ENCODE assay signal across 22 cellular contexts in the genomic region with DNA sequence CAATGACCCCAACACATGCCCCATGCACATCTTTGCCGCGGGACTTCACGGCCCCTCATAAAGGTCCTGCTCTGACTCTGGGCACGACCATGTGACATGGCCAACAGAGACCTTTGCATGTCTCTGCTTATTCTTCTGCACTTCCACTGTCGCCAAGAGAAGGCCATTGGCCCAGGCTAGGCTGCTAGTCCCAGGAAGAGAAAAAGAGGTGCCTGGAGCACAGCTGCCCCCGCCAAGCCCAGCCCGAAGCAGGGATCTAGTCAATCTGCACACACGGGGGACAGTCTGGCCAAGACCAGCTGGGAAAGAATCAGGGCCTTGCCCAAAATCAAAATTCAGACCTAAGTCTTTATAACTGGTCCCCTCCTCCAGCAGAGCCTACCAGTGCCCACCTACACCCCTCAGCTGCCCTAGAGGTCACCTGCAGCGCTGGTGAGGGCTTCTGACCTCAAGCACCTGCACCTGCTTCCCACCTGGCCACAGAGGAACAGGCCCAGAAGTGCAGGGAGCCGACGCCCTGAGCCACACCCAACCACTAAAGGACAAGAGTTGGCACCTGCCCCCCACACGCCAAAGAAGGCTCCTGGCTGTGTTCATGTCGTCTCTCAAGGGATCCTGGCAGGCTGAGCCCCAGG. TPM values are rescaled to one million over a fixed set of nuclear protein-coding genes. Genes with fewer than 3 reads are reported as not detected.
"Had no signal": no experiment of that assay in that cellular context is flagged by ENCODE, and none has a peak within 500 bp of the region (broad histone marks: within the 10 kb centered on the region; RNA-seq: fewer than 3 reads in every experiment).

No MANE protein-coding gene starts in this region.

- H2AFZ ChIP-seq: hepatocyte had no signal

- ATAC-seq: activated naive CD8-positive, alpha-beta T cell treated with anti-CD3 and anti-CD28 coated beads, Interleukin-2, amount 50 U/mL, for 24 hours; body of pancreas had no signal

- H3K4me1 ChIP-seq: body of pancreas, left ventricle myocardium inferior, tibial artery had no signal

- H3K79me2 ChIP-seq: hepatocyte had no signal

- H3K4me2 ChIP-seq: hepatocyte had no signal

- FAIRE-seq: urothelium cell line had no signal

- H3K27ac ChIP-seq: body of pancreas, cardiac muscle cell, hepatocyte, left ventricle myocardium inferior, tibial artery had no signal

- H3K4me3 Mint-ChIP-seq: activated naive CD8-positive, alpha-beta T cell treated with anti-CD3 and anti-CD28 coated beads, Interleukin-2, amount 50 U/mL, for 24 hours; activated T-cell treated with anti-CD3 and anti-CD28 coated beads, Interleukin-2, amount 50 U/mL, for 24 hours; immature natural killer cell; nephron progenitor cell; stimulated activated naive CD8-positive, alpha-beta T cell treated with anti-CD3 and anti-CD28 coated beads, Interleukin-15, Interleukin-2, amounts not matched to agents 100 ng/mL and 50 ng/mL, for 24 hours; T-helper 1 cell treated with Interleukin-12 subunit alpha and Interleukin-12 subunit beta and Interleukin-4 antibody, amounts not matched to agents 30 μg/mL and 1 μg/mL, for 36 hours; WTC11 had no signal

- H3K4me3 ChIP-seq: body of pancreas, cardiac muscle cell, hepatocyte, left ventricle myocardium inferior, tibial artery had no signal

- H3K4me1 Mint-ChIP-seq: activated naive CD8-positive, alpha-beta T cell treated with anti-CD3 and anti-CD28 coated beads, Interleukin-2, amount 50 U/mL, for 24 hours; immature natural killer cell had no signal

- H3K27me3 ChIP-seq: body of pancreas, cardiac muscle cell, hepatocyte had no signal

- H3K27ac Mint-ChIP-seq: activated naive CD8-positive, alpha-beta T cell treated with anti-CD3 and anti-CD28 coated beads, Interleukin-2, amount 50 U/mL, for 24 hours; activated T-cell treated with anti-CD3 and anti-CD28 coated beads, Interleukin-2, amount 50 U/mL, for 24 hours; activated T-helper 2 cell treated with anti-CD3 and anti-CD28 coated beads, Interferon-gamma antibody, Interleukin-2, Interleukin-4, amounts not matched to agents 10 μg/mL and 5 μg/mL and 100 μg/mL, durations not matched to agents 14 hours and 24 hours and 36 hours; immature natural killer cell; stimulated activated naive CD8-positive, alpha-beta T cell treated with anti-CD3 and anti-CD28 coated beads, Interleukin-15, Interleukin-2, amounts not matched to agents 100 ng/mL and 50 ng/mL, for 24 hours; T-helper 1 cell treated with Interleukin-12 subunit alpha and Interleukin-12 subunit beta and Interleukin-4 antibody, amounts not matched to agents 30 μg/mL and 1 μg/mL, for 36 hours had no signal

- H3K36me3 ChIP-seq: cardiac muscle cell, left ventricle myocardium inferior, tibial artery had no signal

- H3K9me3 Mint-ChIP-seq: activated naive CD8-positive, alpha-beta T cell treated with anti-CD3 and anti-CD28 coated beads, Interleukin-2, amount 50 U/mL, for 24 hours; activated T-helper 2 cell treated with anti-CD3 and anti-CD28 coated beads, Interferon-gamma antibody, Interleukin-2, Interleukin-4, amounts not matched to agents 10 μg/mL and 5 μg/mL and 100 μg/mL, durations not matched to agents 14 hours and 24 hours and 36 hours; immature natural killer cell had no signal

- DNase-seq: activated CD8-positive, alpha-beta memory T cell treated with anti-CD3 and anti-CD28 coated beads, Interleukin-2, amount 50 U/mL, for 4 hours; activated naive CD4-positive, alpha-beta T cell treated with anti-CD3 and anti-CD28 coated beads, Interleukin-2, amount 50 U/mL, for 16 hours; activated naive CD8-positive, alpha-beta T cell treated with anti-CD3 and anti-CD28 coated beads, Interleukin-2, amount 50 U/mL, for 24 hours; activated T-cell treated with anti-CD3 and anti-CD28 coated beads, Interleukin-2, amount 50 U/mL, for 24 hours; body of pancreas; dermis blood vessel endothelial cell; effector CD8-positive, alpha-beta T cell; foreskin melanocyte; immature natural killer cell; kidney glomerular epithelial cell; left ventricle myocardium inferior; nephron progenitor cell; T1000 had no signal

- H3K36me3 Mint-ChIP-seq: immature natural killer cell had no signal

- H3K9me3 ChIP-seq: body of pancreas had no signal

RNA-seq across cellular contexts. Expression of a gene that starts 8.0 kb away (rescaled TPM):
- total RNA-seq: activated T-helper 2 cell treated with anti-CD3 and anti-CD28 coated beads, Interferon-gamma antibody, Interleukin-2, Interleukin-4, amounts not matched to agents 10 μg/mL and 5 μg/mL and 100 μg/mL, durations not matched to agents 14 hours and 24 hours and 36 hours; dermis blood vessel endothelial cell; lung microvascular endothelial cell had no signal

RNA-seq across cellular contexts. Expression of a gene that starts 37.5 kb away (rescaled TPM):
- total RNA-seq: activated T-helper 2 cell treated with anti-CD3 and anti-CD28 coated beads, Interferon-gamma antibody, Interleukin-2, Interleukin-4, amounts not matched to agents 10 μg/mL and 5 μg/mL and 100 μg/mL, durations not matched to agents 14 hours and 24 hours and 36 hours; body of pancreas; cardiac muscle cell; dermis blood vessel endothelial cell; left ventricle myocardium inferior; lung microvascular endothelial cell had no signal
